4 cellular contexts compared by ENCODE assay signal in the genomic region with DNA sequence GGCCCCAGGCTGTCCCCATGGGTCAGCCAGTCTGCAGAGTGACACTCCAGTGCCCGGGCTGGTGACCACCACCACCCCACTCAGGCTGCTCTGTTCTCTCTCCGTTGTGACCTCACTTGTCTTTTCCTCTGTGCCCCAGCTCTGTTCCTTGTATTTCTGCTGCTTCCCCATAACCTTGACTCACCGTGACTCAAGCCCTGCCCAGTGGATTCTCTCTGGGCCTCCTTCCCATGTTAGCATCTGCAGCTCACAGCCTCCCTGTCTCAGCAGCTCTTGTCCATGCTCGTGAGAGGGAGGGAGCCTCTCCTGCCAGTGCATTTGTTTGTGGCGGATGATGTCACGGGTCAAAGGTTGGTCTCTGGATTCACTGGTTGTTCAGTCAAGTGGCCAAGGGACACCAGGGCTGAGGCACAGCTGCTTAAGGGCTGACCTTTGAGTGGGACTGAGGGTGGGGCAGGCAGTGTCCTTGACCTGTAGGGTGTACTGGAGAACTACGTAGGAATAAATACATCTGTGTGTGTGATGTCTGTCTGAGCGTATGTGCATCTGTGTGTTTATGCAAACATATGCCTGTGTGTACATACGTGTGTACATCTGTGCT. TPM values are rescaled to one million over a fixed set of nuclear protein-coding genes. Genes with fewer than 3 reads are reported as not detected.
"Had no signal": no experiment of that assay in that cellular context is flagged by ENCODE, and none has a peak within 500 bp of the region (broad histone marks: within the 10 kb centered on the region; RNA-seq: fewer than 3 reads in every experiment).

No MANE protein-coding gene starts in this region.

RNA-seq across cellular contexts. Expression of a gene that starts 27.9 kb away (rescaled TPM):
- total RNA-seq: activated CD4-positive, alpha-beta memory T cell treated with anti-CD3 and anti-CD28 coated beads, Interleukin-2, amount 10 ng/mL, durations not matched to agents 7 days and 5 days; MCF 10A; NCI-H460; T-helper 1 cell treated with Interleukin-12 subunit alpha and Interleukin-12 subunit beta and Interleukin-4 antibody, amounts not matched to agents 30 ng/mL and 1 ng/mL, for 36 hours had no signal
